In genomic region chr7:36802459-36802858, GRCh38 we compare ENCODE assay signal across 17 cellular contexts.
DNase-seq lines count a peak whose midpoint lies in the region; ATAC-seq, FAIRE-seq and TF ChIP-seq lines count a peak whose summit lies in the region.
"Had no signal": no experiment of that assay in that cellular context is flagged by ENCODE, and none has a peak within 500 bp of the region (broad histone marks: within the 10 kb centered on the region; RNA-seq: fewer than 3 reads in every experiment).

No MANE protein-coding gene starts in this region.

- no peak for TF ChIP-seq POLR2A in suprapubic skin (IDR thresholded peaks at IDR 0.05)

- H3K4me3 Mint-ChIP-seq in CD14-positive monocyte: peak overlapping the region in 1 of 2 donors; percentile 64
- H3K4me3 Mint-ChIP-seq: B cell; CD8-positive, alpha-beta T cell had no signal

- intact Hi-C loops in CD14-positive monocyte (cut with micrococcal nuclease): no loop called here

- H3K27ac Mint-ChIP-seq in CD14-positive monocyte: peak overlapping the region in 5 of 7 donors; percentile 30 to 80 (median 68)
- no peak overlapping the region for H3K27ac Mint-ChIP-seq in activated naive CD4-positive, alpha-beta T cell treated with anti-CD3 and anti-CD28 coated beads, Interleukin-2, amount 50 U/mL, for 72 hours
- H3K27ac Mint-ChIP-seq: B cell; CD8-positive, alpha-beta T cell had no signal

- H3K9me1 ChIP-seq in keratinocyte (ENCODE audit: control insufficient read depth, extremely low read depth, insufficient read depth, low read length): no peaks in the 10 kb centered on the region

- peak; percentile 54 for FAIRE-seq in GM19239 (lab: Jason Lieb, UNC)
- FAIRE-seq in keratinocyte (lab: Jason Lieb, UNC): no peak
- FAIRE-seq: A204.1, H54 had no signal

- peaks cover 0 to 12% (median 5%) of the 10 kb centered on the region in 7 donors for H3K9me3 Mint-ChIP-seq in CD14-positive monocyte
- no peaks in the 10 kb centered on the region for H3K9me3 Mint-ChIP-seq in activated naive CD4-positive, alpha-beta T cell treated with anti-CD3 and anti-CD28 coated beads, Interleukin-2, amount 50 U/mL, for 72 hours
- H3K9me3 Mint-ChIP-seq: CD8-positive, alpha-beta T cell had no signal

- no peak for ATAC-seq in HG03045 (IDR thresholded peaks at IDR 0.05; ENCODE audit: unreplicated experiment)
- no peak for ATAC-seq in activated naive CD4-positive, alpha-beta T cell treated with anti-CD3 and anti-CD28 coated beads, Interleukin-2, amount 50 U/mL, for 72 hours
- ATAC-seq: CD8-positive, alpha-beta T cell had no signal

- no peaks in the 10 kb centered on the region for H3K4me1 ChIP-seq in keratinocyte (ENCODE audit: control insufficient read depth, extremely low read depth, insufficient read depth, low read length)
- no peaks in the 10 kb centered on the region for H3K4me1 ChIP-seq in suprapubic skin

- H3K27me3 Mint-ChIP-seq in CD14-positive monocyte (ENCODE audit: low read depth in 3 of 3): no peaks in the 10 kb centered on the region

- H3K36me3 ChIP-seq in keratinocyte (ENCODE audit: control insufficient read depth in 2 of 2, extremely low read depth in 1 of 2, insufficient read depth in 2 of 2, low read length in 2 of 2) (no peaks in the 10 kb centered on the region), H7 (replicated peaks; ENCODE audit: control insufficient read depth, insufficient read depth, low read length) (no peaks in the 10 kb centered on the region), suprapubic skin (no peaks in the 10 kb centered on the region)

- dilution Hi-C loops in keratinocyte (cut with MboI; ENCODE audit: extremely low pct_ligation_motif_present, low sequenced_read_pairs): no loop called here

- H3K9me3 ChIP-seq in keratinocyte (ENCODE audit: control insufficient read depth, low read depth, low read length) (no peaks in the 10 kb centered on the region), suprapubic skin (no peaks in the 10 kb centered on the region)
- H3K9me3 ChIP-seq: Caco-2 had no signal

- H3K27ac ChIP-seq in keratinocyte (ENCODE audit: control insufficient read depth, insufficient read depth, low read length) (no peak overlapping the region), suprapubic skin (no peak overlapping the region)

- TF ChIP-seq CTCF in CD14-positive monocyte (IDR thresholded peaks at IDR 0.05) (no peak), keratinocyte (optimal IDR thresholded peaks at IDR 0.05 in 1 of 3, IDR thresholded peaks at IDR 0.05 in 1 of 3, conservative IDR thresholded peaks at IDR 0.05 in 1 of 3; ENCODE audit: extremely low read depth in 1 of 3, insufficient read depth in 2 of 3, low read length in 3 of 3) (no peak), suprapubic skin (IDR thresholded peaks at IDR 0.05) (no peak)

- no peaks in the 10 kb centered on the region for H3K79me2 ChIP-seq in keratinocyte (ENCODE audit: control insufficient read depth, insufficient read depth, low read length)

- H3K9ac ChIP-seq in keratinocyte (ENCODE audit: control insufficient read depth, extremely low read depth, insufficient read depth, low read length): no peak overlapping the region

- no peak for TF ChIP-seq EP300 in suprapubic skin (IDR thresholded peaks at IDR 0.05)

- H4K20me1 ChIP-seq in keratinocyte (ENCODE audit: control insufficient read depth, extremely low read depth, insufficient read depth, low read length): no peaks in the 10 kb centered on the region

- H3K4me2 ChIP-seq in keratinocyte (ENCODE audit: control insufficient read depth, extremely low read depth, insufficient read depth, low read depth, low read length): no peak overlapping the region

- peak overlapping the region; percentile 42 for H2AFZ ChIP-seq in keratinocyte (ENCODE audit: control insufficient read depth, low read length)

- H3K4me3 ChIP-seq in keratinocyte (ENCODE audit: control insufficient read depth in 2 of 3, extremely low read depth in 1 of 3, insufficient read depth in 2 of 3, low read depth in 1 of 3, low read length in 3 of 3): no peak overlapping the region
- no peak overlapping the region for H3K4me3 ChIP-seq in H7 (ENCODE audit: insufficient read depth, low read depth, low read length)
- no peak overlapping the region for H3K4me3 ChIP-seq in suprapubic skin

- peaks cover 16% of the 10 kb centered on the region for H3K4me1 Mint-ChIP-seq in CD14-positive monocyte

- DNase-seq in CD14-positive monocyte (ENCODE audit: low spot score) (no peak), GM19239 (ENCODE audit: insufficient read length, low spot score) (no peak), NCI-H69 (lab: John Stamatoyannopoulos, UW) (peak; percentile 58), keratinocyte (ENCODE audit: low read depth, low spot score) (no peak), H7 (no peak), suprapubic skin (ENCODE audit: low spot score in 2 of 2) (no peak)
- no peak for DNase-seq in activated naive CD4-positive, alpha-beta T cell treated with anti-CD3 and anti-CD28 coated beads, Interleukin-2, amount 50 U/mL, for 72 hours (ENCODE audit: low spot score in 2 of 2)
- DNase-seq: C1 segment of cervical spinal cord; Caco-2; CD8-positive, alpha-beta T cell; DND-41; GDM1; IMR-90 had no signal

- no peaks in the 10 kb centered on the region for H3K36me3 Mint-ChIP-seq in CD14-positive monocyte
- H3K36me3 Mint-ChIP-seq in activated naive CD4-positive, alpha-beta T cell treated with anti-CD3 and anti-CD28 coated beads, Interleukin-2, amount 50 U/mL, for 72 hours: peaks cover 0 to 6% of the 10 kb centered on the region in 2 donors
- H3K36me3 Mint-ChIP-seq: CD8-positive, alpha-beta T cell had no signal

- H3K27me3 ChIP-seq in keratinocyte (ENCODE audit: control insufficient read depth, extremely low read depth, insufficient read depth, low read length): no peaks in the 10 kb centered on the region
- no peaks in the 10 kb centered on the region for H3K27me3 ChIP-seq in H7 (ENCODE audit: control insufficient read depth, insufficient read depth, low read length)
- no peaks in the 10 kb centered on the region for H3K27me3 ChIP-seq in suprapubic skin

Comparison
In these comparisons a context has a peak if more than half of its experiments do, and no peak if none do; other contexts are left out.
1. H3K27ac Mint-ChIP-seq: peak in CD14-positive monocyte (5 of 7); none in activated naive CD4-positive, alpha-beta T cell treated with anti-CD3 and anti-CD28 coated beads, Interleukin-2, amount 50 U/mL, for 72 hours (0 of 2).